In genomic region chr7:23003505-23004246, GRCh38 we compare ENCODE assay signal across 23 cellular contexts. TPM values are rescaled to one million over a fixed set of nuclear protein-coding genes. Genes with fewer than 3 reads are reported as not detected.
A peak's percentile ranks its signal among the peaks of the same experiment; 100 is the strongest.
DNase-seq lines count a peak whose midpoint lies in the region; ATAC-seq, FAIRE-seq and TF ChIP-seq lines count a peak whose summit lies in the region.
"Had no signal": no experiment of that assay in that cellular context is flagged by ENCODE, and none has a peak within 500 bp of the region (broad histone marks: within the 10 kb centered on the region; RNA-seq: fewer than 3 reads in every experiment).

No MANE protein-coding gene starts in this region.

- H3K9me3 Mint-ChIP-seq in progenitor cell of endocrine pancreas (ENCODE audit: low read depth), result no peaks in the 10 kb centered on the region
- H3K9me3 Mint-ChIP-seq: CD4-positive, alpha-beta memory T cell; stimulated activated effector memory CD8-positive, alpha-beta T cell treated with anti-CD3 and anti-CD28 coated beads, Interleukin-12 subunit alpha, Interleukin-12 subunit beta, amount 100 ng/mL, for 72 hours had no signal

- ATAC-seq in HG03196 (IDR thresholded peaks at IDR 0.05; ENCODE audit: unreplicated experiment), result no peak
- ATAC-seq: stimulated activated effector memory CD8-positive, alpha-beta T cell treated with anti-CD3 and anti-CD28 coated beads, Interleukin-12 subunit alpha, Interleukin-12 subunit beta, amount 100 ng/mL, for 72 hours had no signal

- H3K27ac ChIP-seq in SK-N-MC (0 out of 2 replicates have a peak overlapping the region, but pooled peaks have one; percentile 4), subcutaneous abdominal adipose tissue (ENCODE audit: low read depth, low read length) (peak overlapping the region; percentile 68)
- H3K27ac ChIP-seq: RWPE1, testis had no signal

- H3K4me1 Mint-ChIP-seq in progenitor cell of endocrine pancreas (ENCODE audit: low read depth), result peaks cover 14% of the 10 kb centered on the region

- H3K9ac ChIP-seq in SK-N-MC (ENCODE audit: insufficient read length) (no peak overlapping the region), subcutaneous abdominal adipose tissue (ENCODE audit: low read length in 5 of 5) (peak overlapping the region in 1 of 5 donors; percentile 57)

- no peak overlapping the region for H3K27ac Mint-ChIP-seq in progenitor cell of endocrine pancreas
- H3K27ac Mint-ChIP-seq: stimulated activated effector memory CD8-positive, alpha-beta T cell treated with anti-CD3 and anti-CD28 coated beads, Interleukin-12 subunit alpha, Interleukin-12 subunit beta, amount 100 ng/mL, for 72 hours had no signal

- no peak for DNase-seq in GM18507 (ENCODE audit: extremely low spot score, insufficient read length, low read depth)
- DNase-seq in SK-N-MC (ENCODE audit: low read depth, low spot score), result no peak
- DNase-seq in fibroblast of peridontal ligament (ENCODE audit: extremely low read depth), result peak; percentile 54
- DNase-seq in progenitor cell of endocrine pancreas (ENCODE audit: low spot score, unreplicated experiment), result no peak
- DNase-seq in GM19240 (ENCODE audit: insufficient read length, low spot score), result no peak
- no peak for DNase-seq in NCI-H345 (lab: John Stamatoyannopoulos, UW)
- DNase-seq: activated CD4-positive, alpha-beta T cell treated with anti-CD3 and anti-CD28 coated beads for 48 hours; activated effector memory CD4-positive, alpha-beta T cell treated with Interleukin-2 at 50 U/mL for 16 hours; adrenal gland; CD4-positive, alpha-beta memory T cell; GOT3; NCI-H1092 treated with DMSO at 0.1 percent for 48 hours; NCI-H2081 treated with DMSO at 0.1 percent for 48 hours; occipital lobe; sigmoid colon; testis had no signal

- no peaks in the 10 kb centered on the region for H3K36me3 Mint-ChIP-seq in progenitor cell of endocrine pancreas (ENCODE audit: insufficient read depth)
- H3K36me3 Mint-ChIP-seq: CD4-positive, alpha-beta memory T cell; stimulated activated effector memory CD8-positive, alpha-beta T cell treated with anti-CD3 and anti-CD28 coated beads, Interleukin-12 subunit alpha, Interleukin-12 subunit beta, amount 100 ng/mL, for 72 hours had no signal

- FAIRE-seq in GM18507 (lab: Jason Lieb, UNC), result peak; percentile 59
- FAIRE-seq: frontal cortex, keratinocyte had no signal

- H3K4me3 ChIP-seq in SK-N-MC, result no peak overlapping the region
- H3K4me3 ChIP-seq in subcutaneous abdominal adipose tissue (ENCODE audit: low read depth in 1 of 5, low read length in 5 of 5), result peak overlapping the region in 1 of 5 donors; percentile 28
- H3K4me3 ChIP-seq: adrenal gland, lung, sigmoid colon, testis had no signal

- peaks cover 0 to 15% (median 9%) of the 10 kb centered on the region in 5 donors for H3K4me1 ChIP-seq in subcutaneous abdominal adipose tissue (ENCODE audit: control insufficient read depth in 5 of 5, insufficient read depth in 5 of 5, low read length in 5 of 5)
- H3K4me1 ChIP-seq: testis had no signal

- H3K36me3 ChIP-seq in SK-N-MC (ENCODE audit: insufficient read depth, low read length), result no peaks in the 10 kb centered on the region
- H3K36me3 ChIP-seq in subcutaneous abdominal adipose tissue (ENCODE audit: control insufficient read depth in 5 of 5, insufficient read depth in 5 of 5, low read length in 5 of 5), result no peaks in the 10 kb centered on the region
- H3K36me3 ChIP-seq: adrenal gland, sigmoid colon had no signal

- TF ChIP-seq CTCF in progenitor cell of endocrine pancreas (IDR thresholded peaks at IDR 0.05; ENCODE audit: unreplicated experiment), result no peak

- no peaks in the 10 kb centered on the region for H3K27me3 ChIP-seq in subcutaneous abdominal adipose tissue (ENCODE audit: control insufficient read depth in 5 of 5, insufficient read depth in 4 of 5, low read length in 5 of 5)
- H3K27me3 ChIP-seq: adrenal gland, sigmoid colon, testis had no signal

- H3K9me3 ChIP-seq in SK-N-MC (ENCODE audit: low read depth, low read length) (no peaks in the 10 kb centered on the region), subcutaneous abdominal adipose tissue (ENCODE audit: control insufficient read depth in 5 of 5, low read length in 5 of 5) (no peaks in the 10 kb centered on the region)
- H3K9me3 ChIP-seq: adrenal gland, sigmoid colon, testis had no signal

- no peak overlapping the region for H3K4me3 Mint-ChIP-seq in progenitor cell of endocrine pancreas (ENCODE audit: low read depth)
- H3K4me3 Mint-ChIP-seq: CD4-positive, alpha-beta memory T cell; stimulated activated effector memory CD8-positive, alpha-beta T cell treated with anti-CD3 and anti-CD28 coated beads, Interleukin-12 subunit alpha, Interleukin-12 subunit beta, amount 100 ng/mL, for 72 hours had no signal

- no peaks in the 10 kb centered on the region for H3K27me3 Mint-ChIP-seq in progenitor cell of endocrine pancreas
- H3K27me3 Mint-ChIP-seq: CD4-positive, alpha-beta memory T cell had no signal

RNA-seq across cellular contexts. Expression of gene HYCC1, which starts 10.3 kb away (rescaled TPM):
- 65.2 and 66.0 TPM in 2 replicates for total RNA-seq in progenitor cell of endocrine pancreas
